15 cellular contexts compared by ENCODE assay signal in the genomic region with DNA sequence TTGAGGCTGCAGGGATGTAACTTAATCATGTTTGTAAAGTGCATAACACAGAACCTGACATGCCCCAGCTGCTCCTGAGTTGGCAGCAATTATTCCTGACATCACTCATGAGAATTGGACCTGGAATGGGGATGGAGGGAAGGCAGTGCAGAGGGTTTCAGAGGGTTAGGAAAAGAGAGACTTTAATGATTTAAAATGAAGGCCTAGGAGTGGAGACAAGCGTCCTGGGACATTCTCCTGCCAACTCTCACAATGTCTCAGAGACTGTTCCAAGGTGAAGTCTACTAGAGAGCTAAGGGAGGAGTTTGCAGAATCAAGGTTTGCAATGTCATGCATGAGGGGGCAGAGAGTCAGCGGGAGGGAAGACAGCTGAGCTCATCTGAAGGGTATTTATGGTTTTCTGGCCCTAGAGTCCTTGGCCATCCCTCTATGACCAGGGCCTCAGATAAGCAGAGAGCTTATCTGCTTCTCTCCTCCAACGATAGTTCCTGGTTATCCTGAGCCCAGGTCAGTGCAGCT. TPM values are rescaled to one million over a fixed set of nuclear protein-coding genes. Genes with fewer than 3 reads are reported as not detected.
DNase-seq lines count a peak whose midpoint lies in the region; ATAC-seq and TF ChIP-seq lines count a peak whose summit lies in the region.
"Had no signal": no experiment of that assay in that cellular context is flagged by ENCODE, and none has a peak within 500 bp of the region (broad histone marks: within the 10 kb centered on the region; RNA-seq: fewer than 3 reads in every experiment).

No MANE protein-coding gene starts in this region.

- no peaks in the 10 kb centered on the region for H3K36me3 ChIP-seq in brain microvascular endothelial cell (replicated peaks)

- TF ChIP-seq CTCF in brain microvascular endothelial cell (IDR thresholded peaks at IDR 0.05; ENCODE audit: low read depth, low read length, missing control alignments), result no peak

- ATAC-seq in GM19463 (IDR thresholded peaks at IDR 0.05; ENCODE audit: unreplicated experiment), result no peak

- in situ Hi-C loops in brain microvascular endothelial cell (cut with HindIII; ENCODE audit: low pct_ligation_motif_present, low sequenced_read_pairs), result no loop called here

- H3K4me3 ChIP-seq in brain microvascular endothelial cell (ENCODE audit: low read depth, low read length), result no peak overlapping the region
- H3K4me3 ChIP-seq: testis had no signal

- H3K27ac ChIP-seq in brain microvascular endothelial cell, result peak overlapping the region; percentile 7
- H3K27ac ChIP-seq: 22Rv1, testis had no signal

- DNase-seq in DMS 273 (lab: John Stamatoyannopoulos, UW; ENCODE audit: unreplicated experiment) (peak; percentile 13), DMS 273 treated with DMSO at 0.1 percent for 48 hours (lab: John Stamatoyannopoulos, UW) (no peak), HCEC 1CT (peak; percentile 45), brain microvascular endothelial cell (peak; percentile 14), mesenteric fat pad (ENCODE audit: low spot score) (peak; percentile 24), NCI-H1092 treated with DMSO at 0.1 percent for 48 hours (lab: John Stamatoyannopoulos, UW) (no peak), SKM-1 (lab: John Stamatoyannopoulos, UW; ENCODE audit: unreplicated experiment) (no peak)
- DNase-seq: activated gamma-delta T cell, SK-N-SH, testis had no signal

- peaks cover 30% of the 10 kb centered on the region for H3K27me3 ChIP-seq in brain microvascular endothelial cell (replicated peaks)
- H3K27me3 ChIP-seq: testis had no signal

RNA-seq across cellular contexts. Expression of a gene that starts 36.9 kb away (rescaled TPM):
- total RNA-seq in mesenteric fat pad, result not detected
- total RNA-seq: fibroblast of villous mesenchyme, lung microvascular endothelial cell, neural crest cell had no signal

Comparison
In these comparisons a context has a peak if more than half of its experiments do, and no peak if none do; other contexts are left out.
1. DNase-seq: peak in DMS 273 (single experiment), HCEC 1CT (single experiment), brain microvascular endothelial cell (single experiment) and mesenteric fat pad (single experiment); none in DMS 273 treated with DMSO at 0.1 percent for 48 hours (single experiment), NCI-H1092 treated with DMSO at 0.1 percent for 48 hours (single experiment) and SKM-1 (single experiment).